Comparison of ENCODE assay signal across 19 cellular contexts in the genomic region with DNA sequence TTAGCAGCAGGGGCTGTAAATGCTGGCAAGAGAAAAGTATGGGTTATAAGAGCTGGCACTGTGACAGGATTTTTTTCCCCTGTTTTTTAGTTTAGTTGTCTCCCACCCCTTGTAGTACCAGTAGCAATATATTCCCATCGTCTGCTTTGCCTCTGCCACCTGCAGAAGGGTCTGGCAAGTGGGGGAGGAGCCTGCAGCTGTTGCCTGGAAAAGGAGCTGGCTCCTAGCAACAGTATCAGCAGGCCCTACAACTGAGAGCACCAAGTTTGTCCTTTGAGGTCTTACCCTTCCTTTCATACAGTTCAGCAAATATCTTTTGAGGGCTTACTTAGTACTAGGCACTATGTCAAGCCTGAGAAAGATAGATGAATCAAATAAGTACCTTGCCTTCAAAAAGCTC. TPM values are rescaled to one million over a fixed set of nuclear protein-coding genes. Genes with fewer than 3 reads are reported as not detected.
DNase-seq lines count a peak whose midpoint lies in the region; ATAC-seq, FAIRE-seq and TF ChIP-seq lines count a peak whose summit lies in the region.
"Had no signal": no experiment of that assay in that cellular context is flagged by ENCODE, and none has a peak within 500 bp of the region (broad histone marks: within the 10 kb centered on the region; RNA-seq: fewer than 3 reads in every experiment).

No MANE protein-coding gene starts in this region.

- DNase-seq in CD4-positive, alpha-beta T cell: no peak
- DNase-seq in DND-41 (peak; percentile 17), NCI-H2227 (lab: John Stamatoyannopoulos, UW; ENCODE audit: unreplicated experiment) (peak; percentile 86), left kidney (ENCODE audit: low read depth, low spot score) (peak; percentile 43), RWPE1 (ENCODE audit: low spot score) (no peak), MV-4-11 (lab: John Stamatoyannopoulos, UW) (no peak), frontal cortex (ENCODE audit: low spot score in 2 of 2) (no peak)
- DNase-seq: activated CD8-positive, alpha-beta memory T cell treated with anti-CD3 and anti-CD28 coated beads for 24 hours; activated gamma-delta T cell had no signal

- no peaks in the 10 kb centered on the region for H3K9me3 Mint-ChIP-seq in CD4-positive, alpha-beta T cell

- intact Hi-C loops in CD4-positive, alpha-beta T cell (cut with DNase I, micrococcal nuclease): loop anchor here (1.0 to 10.0 kb wide), 10 partner anchors 71 to 1895 kb away; a partner anchor contains a TSS

- H3K9me3 ChIP-seq in CD4-positive, alpha-beta T cell (ENCODE audit: control insufficient read depth, low read length): no peaks in the 10 kb centered on the region
- no peaks in the 10 kb centered on the region for H3K9me3 ChIP-seq in DND-41 (ENCODE audit: insufficient read depth, low read length, severe bottlenecking)
- H3K9me3 ChIP-seq: HAP-1, ovary, vagina had no signal

- peaks cover 16% of the 10 kb centered on the region for H4K20me1 ChIP-seq in DND-41 (ENCODE audit: insufficient read depth, low read length)

- H3K9ac ChIP-seq in DND-41 (ENCODE audit: low read depth, low read length): no peak overlapping the region

- H3K36me3 Mint-ChIP-seq in CD4-positive, alpha-beta T cell (ENCODE audit: low read depth): peaks cover 44% of the 10 kb centered on the region

- H3K4me1 ChIP-seq in DND-41 (ENCODE audit: insufficient read depth, low read length): peaks cover 39% of the 10 kb centered on the region

- H3K36me3 ChIP-seq in DND-41 (ENCODE audit: insufficient read depth, low read length): peaks cover 35% of the 10 kb centered on the region
- H3K36me3 ChIP-seq: ovary had no signal

- H2AFZ ChIP-seq in DND-41 (ENCODE audit: low read depth, low read length): no peak overlapping the region

- FAIRE-seq in frontal cortex (lab: Jason Lieb, UNC): no peak
- FAIRE-seq: GM12891, islet of Langerhans had no signal

- TF ChIP-seq CTCF in CD4-positive, alpha-beta T cell (IDR thresholded peaks at IDR 0.05): no peak
- TF ChIP-seq CTCF in DND-41 (IDR thresholded peaks at IDR 0.05; ENCODE audit: borderline replicate concordance, extremely low read depth, low read length, poor library complexity, severe bottlenecking) (no peak), RWPE1 (conservative IDR thresholded peaks at IDR 0.05; ENCODE audit: low read depth) (no peak)

- H3K27ac ChIP-seq in CD4-positive, alpha-beta T cell (ENCODE audit: low read depth, low read length): no peak overlapping the region
- H3K27ac ChIP-seq in DND-41 (ENCODE audit: low read length): no peak overlapping the region
- H3K27ac ChIP-seq in RWPE1: no peak overlapping the region
- H3K27ac ChIP-seq: C4-2B, ovary, vagina had no signal

- H3K27me3 Mint-ChIP-seq in CD4-positive, alpha-beta T cell: no peaks in the 10 kb centered on the region

- H3K27me3 ChIP-seq in CD4-positive, alpha-beta T cell (ENCODE audit: control insufficient read depth, insufficient read depth, low read length): no peaks in the 10 kb centered on the region
- H3K27me3 ChIP-seq in DND-41 (ENCODE audit: insufficient read depth, low read length, poor library complexity): no peaks in the 10 kb centered on the region
- H3K27me3 ChIP-seq: ovary, vagina had no signal

- peak overlapping the region; percentile 11; the same call in 1 of the 2 replicates for H3K4me2 ChIP-seq in DND-41 (ENCODE audit: insufficient read depth, low read length)

- peaks cover 38% of the 10 kb centered on the region for H3K4me1 Mint-ChIP-seq in CD4-positive, alpha-beta T cell (ENCODE audit: low read depth)

- no peak for ATAC-seq in CD4-positive, alpha-beta T cell (ENCODE audit: poor library complexity)
- no peak for ATAC-seq in DND-41 (ENCODE audit: insufficient read depth, low read depth)
- ATAC-seq: esophagus mucosa; stimulated activated naive CD8-positive, alpha-beta T cell treated with anti-CD3 and anti-CD28 coated beads, Interleukin-15, Interleukin-2, amounts not matched to agents 100 U/mL and 50 U/mL, for 24 hours had no signal

- POLR2A ChIA-PET in CD4-positive, alpha-beta T cell (lab: Charles Lee): interaction anchor here (1.0 to 1.5 kb wide), 3 partner anchors 87 to 103 kb away, joined by 3 read pairs; a partner anchor contains a TSS
- POLR2A ChIA-PET in RWPE1 (lab: Yijun Ruan, JAX; ENCODE audit: low non-redundant PET): no interaction called here

- no peak overlapping the region for H3K4me3 ChIP-seq in DND-41 (ENCODE audit: low read depth in 1 of 2, low read length in 2 of 2)
- H3K4me3 ChIP-seq: HAP-1, ovary, skin epidermis, vagina had no signal

- H3K79me2 ChIP-seq in DND-41 (ENCODE audit: insufficient read depth, low read length): peaks cover 55% of the 10 kb centered on the region

- CTCF ChIA-PET in CD4-positive, alpha-beta T cell (lab: Charles Lee): interaction anchor here (1.3 to 4.0 kb wide), 3 partner anchors 10 to 89 kb away, joined by 3 to 22 read pairs (median 14); no protein-coding TSS in a partner anchor
- CTCF ChIA-PET in RWPE1 (lab: Yijun Ruan, JAX): interaction anchor here (0.6 to 0.8 kb wide), 2 partner anchors 539 to 1579 kb away, joined by 3 to 5 read pairs; no protein-coding TSS in a partner anchor

- H3K4me3 Mint-ChIP-seq in CD4-positive, alpha-beta T cell: peak overlapping the region; percentile 50

- no peak overlapping the region for H3K27ac Mint-ChIP-seq in CD4-positive, alpha-beta T cell

RNA-seq across cellular contexts. Expression of a gene that starts 3.5 kb away (rescaled TPM):
- total RNA-seq in CD4-positive, alpha-beta T cell: 1 to 10 TPM; 3.9 to 5.0 TPM
- total RNA-seq in frontal cortex: 21.2 TPM

RNA-seq across cellular contexts. Expression of a gene that starts 4.2 kb away (rescaled TPM):
- 10 to 100 TPM; 12.7 to 13.9 TPM for total RNA-seq in CD4-positive, alpha-beta T cell
- total RNA-seq in frontal cortex: 19.2 TPM

RNA-seq across cellular contexts. Expression of a gene that starts 55.7 kb away (rescaled TPM):
- total RNA-seq in CD4-positive, alpha-beta T cell: not detected
- total RNA-seq in frontal cortex: not detected
- total RNA-seq: dermis microvascular lymphatic vessel endothelial cell, esophagus mucosa, vagina had no signal

Comparison
In these comparisons a context has a peak if more than half of its experiments do, and no peak if none do; other contexts are left out.
1. DNase-seq: peak in DND-41 (single experiment), NCI-H2227 (single experiment) and left kidney (single experiment); none in CD4-positive, alpha-beta T cell (0 of 10), RWPE1 (single experiment), MV-4-11 (single experiment) and frontal cortex (0 of 2).